25 cellular contexts compared by ENCODE assay signal in the genomic region with DNA sequence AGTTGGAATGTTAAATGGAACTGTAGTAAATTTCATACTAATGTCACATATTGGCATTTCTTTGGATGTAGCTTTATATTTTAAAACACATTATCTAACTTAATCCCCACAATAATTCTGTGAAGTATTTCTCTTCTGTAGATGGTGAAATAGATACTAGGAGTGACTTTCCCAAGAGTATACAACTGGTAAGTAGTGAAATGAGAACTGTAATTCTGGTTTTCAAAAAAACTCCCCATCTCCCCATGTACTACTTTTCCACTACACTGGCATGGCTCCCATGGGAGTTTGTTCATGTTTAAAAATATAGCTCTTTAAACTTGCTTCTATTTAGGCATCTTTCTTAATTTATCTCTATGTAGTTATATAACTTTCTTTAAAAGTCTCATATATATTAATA. TPM values are rescaled to one million over a fixed set of nuclear protein-coding genes. Genes with fewer than 3 reads are reported as not detected.
DNase-seq lines count a peak whose midpoint lies in the region; ATAC-seq, FAIRE-seq and TF ChIP-seq lines count a peak whose summit lies in the region.
"Had no signal": no experiment of that assay in that cellular context is flagged by ENCODE, and none has a peak within 500 bp of the region (broad histone marks: within the 10 kb centered on the region; RNA-seq: fewer than 3 reads in every experiment).

No MANE protein-coding gene starts in this region.

- BruUV-seq in MCF 10A (replicated peaks; lab: Mats Ljungman, UMichigan) (no TSS peak), mammary epithelial cell (replicated peaks; lab: Mats Ljungman, UMichigan) (no TSS peak)

- DNase-seq in MCF 10A (ENCODE audit: unreplicated experiment) (no peak), mammary epithelial cell (no peak), SK-N-MC (ENCODE audit: low read depth, low spot score) (no peak), DMS53 treated with DMSO at 0.1 percent for 48 hours (lab: John Stamatoyannopoulos, UW; ENCODE audit: unreplicated experiment) (no peak), HTR-8/SVneo (ENCODE audit: insufficient read length, low spot score) (no peak), HUDEP-2 (lab: John Stamatoyannopoulos, UW; ENCODE audit: unreplicated experiment in 76 of 76) (no peak)
- DNase-seq: BE2C; Calu3; CD4-positive, alpha-beta memory T cell; DND-41; EL; H9; KBM-7 had no signal

- H3K9ac ChIP-seq in mammary epithelial cell (ENCODE audit: insufficient read depth, low read length) (no peak overlapping the region), SK-N-MC (ENCODE audit: insufficient read length) (no peak overlapping the region)

- H3K9me3 ChIP-seq in mammary epithelial cell (replicated peaks; ENCODE audit: insufficient read depth, low read length) = no peaks in the 10 kb centered on the region
- H3K9me3 ChIP-seq in SK-N-MC (ENCODE audit: low read depth, low read length) = no peaks in the 10 kb centered on the region
- H3K9me3 ChIP-seq: BE2C had no signal

- CTCF ChIA-PET in MCF 10A (lab: Yijun Ruan, JAX) = interaction anchor here (0.7 to 2.1 kb wide), 11 partner anchors 10 to 742 kb away, joined by 3 to 14 read pairs (median 4); partner anchors contain the start of genes CHML, KMO and OPN3
- CTCF ChIA-PET in mammary epithelial cell (lab: Charles Lee; ENCODE audit: low non-redundant PET) = no interaction called here

- ATAC-seq in HG02610 (IDR thresholded peaks at IDR 0.05; ENCODE audit: unreplicated experiment) = peak; percentile 59
- no peak for ATAC-seq in stimulated activated memory B cell treated with anti-CD40 and anti-IgM and Interleukin-4, amounts not matched to agents 10 μg/mL and 1 μg/mL and 100 μg/mL, for 72 hours
- ATAC-seq: GM12878, HepG2 had no signal

- no peaks in the 10 kb centered on the region for H3K27me3 Mint-ChIP-seq in MCF 10A (ENCODE audit: insufficient read depth, unreplicated experiment)
- H3K27me3 Mint-ChIP-seq in stimulated activated memory B cell treated with anti-CD40 and anti-IgM and Interleukin-4, amounts not matched to agents 10 μg/mL and 1 μg/mL and 100 μg/mL, for 72 hours = no peaks in the 10 kb centered on the region
- H3K27me3 Mint-ChIP-seq: CD4-positive, alpha-beta memory T cell; IgD-negative memory B cell had no signal

- in situ Hi-C loops in mammary epithelial cell (cut with MboI; ENCODE audit: low sequenced_read_pairs in 2 of 2) = no loop called here

- H4K20me1 ChIP-seq in mammary epithelial cell (ENCODE audit: insufficient read depth, low read length) = no peaks in the 10 kb centered on the region

- H3K27ac ChIP-seq in mammary epithelial cell (ENCODE audit: insufficient read depth, low read depth, low read length) = no peak overlapping the region
- peak overlapping the region; percentile 4; the same call in 1 of the 2 replicates for H3K27ac ChIP-seq in SK-N-MC
- H3K27ac ChIP-seq: HL-60 had no signal

- no peak overlapping the region for H3K4me2 ChIP-seq in mammary epithelial cell (ENCODE audit: insufficient read depth, low read depth, low read length)

- H3K79me2 ChIP-seq in mammary epithelial cell (ENCODE audit: insufficient read depth, low read length) = peaks cover 30% of the 10 kb centered on the region

- peaks cover 92% of the 10 kb centered on the region for H3K36me3 Mint-ChIP-seq in MCF 10A (ENCODE audit: insufficient read depth, unreplicated experiment)
- H3K36me3 Mint-ChIP-seq in stimulated activated memory B cell treated with anti-CD40 and anti-IgM and Interleukin-4, amounts not matched to agents 10 μg/mL and 1 μg/mL and 100 μg/mL, for 72 hours = peaks cover 24% of the 10 kb centered on the region

- no peaks in the 10 kb centered on the region for H3K9me3 Mint-ChIP-seq in MCF 10A (ENCODE audit: unreplicated experiment)
- H3K9me3 Mint-ChIP-seq in stimulated activated memory B cell treated with anti-CD40 and anti-IgM and Interleukin-4, amounts not matched to agents 10 μg/mL and 1 μg/mL and 100 μg/mL, for 72 hours = no peaks in the 10 kb centered on the region
- H3K9me3 Mint-ChIP-seq: CD14-positive monocyte; CD4-positive, alpha-beta memory T cell; H9; IgD-negative memory B cell had no signal

- no peak for FAIRE-seq in HTR-8/SVneo (lab: Jason Lieb, UNC)
- FAIRE-seq: GM12878, GM19239, H1, HepG2 had no signal

- H3K4me3 ChIP-seq in mammary epithelial cell (replicated peaks in 1 of 3; ENCODE audit: insufficient read depth in 1 of 3, low read depth in 2 of 3, low read length in 3 of 3) (no peak overlapping the region), SK-N-MC (no peak overlapping the region)
- H3K4me3 ChIP-seq: GM12878 had no signal

- no peak overlapping the region for H3K4me3 Mint-ChIP-seq in MCF 10A (ENCODE audit: unreplicated experiment)
- no peak overlapping the region for H3K4me3 Mint-ChIP-seq in stimulated activated memory B cell treated with anti-CD40 and anti-IgM and Interleukin-4, amounts not matched to agents 10 μg/mL and 1 μg/mL and 100 μg/mL, for 72 hours
- H3K4me3 Mint-ChIP-seq: CD14-positive monocyte; CD4-positive, alpha-beta memory T cell; H9; IgD-negative memory B cell had no signal

- dilution Hi-C loops in mammary epithelial cell (cut with HindIII; ENCODE audit: low sequenced_read_pairs) = no loop called here

- no peak overlapping the region for H2AFZ ChIP-seq in mammary epithelial cell (ENCODE audit: low read depth, low read length)

- peak overlapping the region; percentile 52 for H3K27ac Mint-ChIP-seq in MCF 10A (ENCODE audit: low read depth, unreplicated experiment)
- peak overlapping the region; percentile 35 for H3K27ac Mint-ChIP-seq in stimulated activated memory B cell treated with anti-CD40 and anti-IgM and Interleukin-4, amounts not matched to agents 10 μg/mL and 1 μg/mL and 100 μg/mL, for 72 hours
- H3K27ac Mint-ChIP-seq: CD14-positive monocyte; CD4-positive, alpha-beta memory T cell; H9 had no signal

- TF ChIP-seq CTCF in MCF 10A (IDR thresholded peaks at IDR 0.05; ENCODE audit: unreplicated experiment) (no peak), mammary epithelial cell (conservative IDR thresholded peaks at IDR 0.05 in 1 of 2, IDR thresholded peaks at IDR 0.05 in 1 of 2; ENCODE audit: extremely low read depth in 1 of 2, insufficient read depth in 1 of 2, low read depth in 1 of 2, low read length in 2 of 2) (no peak)

- POLR2A ChIA-PET in MCF 10A (lab: Yijun Ruan, JAX) = interaction anchor here (1.2 to 2.1 kb wide), 10 partner anchors 9 to 218 kb away, joined by 3 to 19 read pairs (median 6); partner anchors contain the start of genes CHML, EXO1, FH and OPN3

- intact Hi-C loops in MCF 10A (cut with micrococcal nuclease) (no loop called here), mammary epithelial cell (cut with micrococcal nuclease) (no loop called here)

- peaks cover 3% of the 10 kb centered on the region for H3K36me3 ChIP-seq in mammary epithelial cell (ENCODE audit: insufficient read depth, low read length)
- H3K36me3 ChIP-seq in SK-N-MC (ENCODE audit: insufficient read depth, low read length) = peaks cover 36% of the 10 kb centered on the region

- no peaks in the 10 kb centered on the region for H3K27me3 ChIP-seq in mammary epithelial cell (ENCODE audit: insufficient read depth, low read length)
- H3K27me3 ChIP-seq: BE2C had no signal

- no peaks in the 10 kb centered on the region for H3K4me1 ChIP-seq in mammary epithelial cell (ENCODE audit: insufficient read depth, low read length)
- H3K4me1 ChIP-seq: BE2C had no signal

- H3K4me1 Mint-ChIP-seq in MCF 10A (ENCODE audit: insufficient read depth, unreplicated experiment) = peaks cover 52% of the 10 kb centered on the region
- H3K4me1 Mint-ChIP-seq in stimulated activated memory B cell treated with anti-CD40 and anti-IgM and Interleukin-4, amounts not matched to agents 10 μg/mL and 1 μg/mL and 100 μg/mL, for 72 hours = peaks cover 40% of the 10 kb centered on the region

RNA-seq across cellular contexts. Expression of gene CHML, which starts 10.2 kb away (rescaled TPM):
- total RNA-seq in MCF 10A (2022) (33.7 and 33.8 TPM in 2 replicates), mammary epithelial cell (10 to 100 TPM; 15.0 to 25.3 TPM)
- polyA plus RNA-seq in mammary epithelial cell = 5.9 TPM
- 11.3 TPM for polyA minus RNA-seq in mammary epithelial cell

RNA-seq across cellular contexts. Expression of gene OPN3, which starts 10.2 kb away (rescaled TPM):
- total RNA-seq in MCF 10A (2022) = 45.6 and 56.1 TPM in 2 replicates
- total RNA-seq in mammary epithelial cell = 10 to 100 TPM; 21.3 to 36.5 TPM
- polyA plus RNA-seq in mammary epithelial cell = 28.1 TPM
- polyA minus RNA-seq in mammary epithelial cell = 14.9 TPM

RNA-seq across cellular contexts. Expression of gene WDR64, which starts 22.1 kb away (rescaled TPM):
- total RNA-seq in MCF 10A (2022) (not detected in 2 replicates), mammary epithelial cell (not detected)
- not detected for polyA plus RNA-seq in mammary epithelial cell
- not detected for polyA minus RNA-seq in mammary epithelial cell
- total RNA-seq: A172; Calu3; CD4-positive, alpha-beta memory T cell; G401; GM12878; H1; H9; HepG2; HT1080 had no signal
- polyA plus RNA-seq: CD14-positive monocyte, HepG2 had no signal
